In genomic region chr2:222615320-222615719, GRCh38 we compare ENCODE assay signal across 26 cellular contexts. TPM values are rescaled to one million over a fixed set of nuclear protein-coding genes. Genes with fewer than 3 reads are reported as not detected.
A peak's percentile ranks its signal among the peaks of the same experiment; 100 is the strongest.
DNase-seq lines count a peak whose midpoint lies in the region; ATAC-seq and TF ChIP-seq lines count a peak whose summit lies in the region.
"Had no signal": no experiment of that assay in that cellular context is flagged by ENCODE, and none has a peak within 500 bp of the region (broad histone marks: within the 10 kb centered on the region; RNA-seq: fewer than 3 reads in every experiment).

No MANE protein-coding gene starts in this region.

- H3K27me3 Mint-ChIP-seq in stimulated activated naive CD8-positive, alpha-beta T cell treated with anti-CD3 and anti-CD28 coated beads, Interleukin-15, Interleukin-2, amounts not matched to agents 100 ng/mL and 50 ng/mL, for 24 hours = no peaks in the 10 kb centered on the region
- H3K27me3 Mint-ChIP-seq in WTC11 (ENCODE audit: low read depth) = no peaks in the 10 kb centered on the region
- H3K27me3 Mint-ChIP-seq: B cell; CD8-positive, alpha-beta memory T cell had no signal

- POLR2A ChIA-PET in WTC11 (lab: Charles Lee) = no interaction called here

- peaks cover 2% of the 10 kb centered on the region for H3K4me1 Mint-ChIP-seq in stimulated activated naive CD8-positive, alpha-beta T cell treated with anti-CD3 and anti-CD28 coated beads, Interleukin-15, Interleukin-2, amounts not matched to agents 100 ng/mL and 50 ng/mL, for 24 hours (ENCODE audit: low read depth)
- peaks cover 5% of the 10 kb centered on the region; the same call in 1 of the 2 replicates for H3K4me1 Mint-ChIP-seq in WTC11
- H3K4me1 Mint-ChIP-seq: B cell had no signal

- no peaks in the 10 kb centered on the region for H3K9me3 Mint-ChIP-seq in stimulated activated naive CD8-positive, alpha-beta T cell treated with anti-CD3 and anti-CD28 coated beads, Interleukin-15, Interleukin-2, amounts not matched to agents 100 ng/mL and 50 ng/mL, for 24 hours
- no peaks in the 10 kb centered on the region for H3K9me3 Mint-ChIP-seq in WTC11
- H3K9me3 Mint-ChIP-seq: CD8-positive, alpha-beta memory T cell had no signal

- no peak for DNase-seq in stimulated activated naive CD8-positive, alpha-beta T cell treated with anti-CD3 and anti-CD28 coated beads, Interleukin-15, Interleukin-2, amounts not matched to agents 100 U/mL and 50 U/mL, for 24 hours
- DNase-seq in WTC11 (ENCODE audit: low spot score) (no peak), iPS-NIHi7 (ENCODE audit: extremely low spot score) (peak; percentile 12), AML-193 (lab: John Stamatoyannopoulos, UW) (no peak)
- DNase-seq: CD8-positive, alpha-beta memory T cell; DMS 273 treated with DMSO at 0.1 percent for 48 hours; DMS79; EL; GDM1; GOT3; NCI-H1092; NCI-H1417 treated with DMSO at 0.1 percent for 48 hours; NCI-H1694 treated with DMSO at 0.1 percent for 48 hours; NCI-H2081; NCI-H2227 treated with DMSO at 0.1 percent for 48 hours; NCI-H510A; NCI-H69; SHP77 had no signal

- H3K4me3 Mint-ChIP-seq in stimulated activated naive CD8-positive, alpha-beta T cell treated with anti-CD3 and anti-CD28 coated beads, Interleukin-15, Interleukin-2, amounts not matched to agents 100 ng/mL and 50 ng/mL, for 24 hours = no peak overlapping the region
- no peak overlapping the region for H3K4me3 Mint-ChIP-seq in WTC11
- H3K4me3 Mint-ChIP-seq: B cell; CD8-positive, alpha-beta memory T cell had no signal

- TF ChIP-seq CTCF in WTC11 (IDR thresholded peaks at IDR 0.05) = no peak

- H3K27ac Mint-ChIP-seq in stimulated activated naive CD8-positive, alpha-beta T cell treated with anti-CD3 and anti-CD28 coated beads, Interleukin-15, Interleukin-2, amounts not matched to agents 100 ng/mL and 50 ng/mL, for 24 hours = peak overlapping the region; percentile 61
- no peak overlapping the region for H3K27ac Mint-ChIP-seq in WTC11
- H3K27ac Mint-ChIP-seq: B cell had no signal

- ATAC-seq in stimulated activated naive CD8-positive, alpha-beta T cell treated with anti-CD3 and anti-CD28 coated beads, Interleukin-15, Interleukin-2, amounts not matched to agents 100 U/mL and 50 U/mL, for 24 hours = no peak
- peak; percentile 51 for ATAC-seq in WTC11
- ATAC-seq in HG02588 (IDR thresholded peaks at IDR 0.05; ENCODE audit: unreplicated experiment) = no peak
- no peak for ATAC-seq in HG02642 (IDR thresholded peaks at IDR 0.05; ENCODE audit: poor library complexity, unreplicated experiment)
- ATAC-seq: GM12878, HCT116, Panc1 had no signal

- peaks cover 57% of the 10 kb centered on the region for H3K36me3 Mint-ChIP-seq in stimulated activated naive CD8-positive, alpha-beta T cell treated with anti-CD3 and anti-CD28 coated beads, Interleukin-15, Interleukin-2, amounts not matched to agents 100 ng/mL and 50 ng/mL, for 24 hours (ENCODE audit: low read depth)
- H3K36me3 Mint-ChIP-seq in WTC11 = peaks cover 30% of the 10 kb centered on the region

- CTCF ChIA-PET in WTC11 (lab: Charles Lee) = interaction anchor here (1.3 kb wide), 1 partner anchor 577 kb away, joined by 5 read pairs; no protein-coding TSS in a partner anchor

TF ChIP-seq in WTC11, 78 proteins besides CTCF, POLR2A, EP300 and RAD21:
- no peak for TF ChIP-seq FOXK1 (CRISPR knock-in tag; IDR thresholded peaks at IDR 0.05)
- no peak for TF ChIP-seq FOXP1 (CRISPR knock-in tag; IDR thresholded peaks at IDR 0.05; ENCODE audit: borderline replicate concordance)
- no peak for TF ChIP-seq ZNF416 (CRISPR knock-in tag; IDR thresholded peaks at IDR 0.05)
- TF ChIP-seq CDX4 (CRISPR knock-in tag; IDR thresholded peaks at IDR 0.05; ENCODE audit: borderline replicate concordance) = no peak
- no peak for TF ChIP-seq ELF4 (CRISPR knock-in tag; IDR thresholded peaks at IDR 0.05; ENCODE audit: low read depth)
- no peak for TF ChIP-seq ZNF317 (CRISPR knock-in tag; IDR thresholded peaks at IDR 0.05; ENCODE audit: borderline replicate concordance, low read depth)
- TF ChIP-seq RORB (CRISPR knock-in tag; IDR thresholded peaks at IDR 0.05) = no peak
- TF ChIP-seq EMX1 (CRISPR knock-in tag; IDR thresholded peaks at IDR 0.05) = no peak
- no peak for TF ChIP-seq ZNF396 (CRISPR knock-in tag; IDR thresholded peaks at IDR 0.05; ENCODE audit: borderline replicate concordance)
- TF ChIP-seq TCF7 (CRISPR knock-in tag; IDR thresholded peaks at IDR 0.05; ENCODE audit: low read depth) = no peak
- no peak for TF ChIP-seq ZNF232 (CRISPR knock-in tag; IDR thresholded peaks at IDR 0.05)
- no peak for TF ChIP-seq ARID4B (CRISPR knock-in tag; IDR thresholded peaks at IDR 0.05; ENCODE audit: borderline replicate concordance)
- TF ChIP-seq SMAD3 (CRISPR knock-in tag; IDR thresholded peaks at IDR 0.05; ENCODE audit: borderline replicate concordance) = no peak

RNA-seq across cellular contexts. Expression of gene FARSB, which starts 40.6 kb away (rescaled TPM):
- total RNA-seq in WTC11 (2021) = 26.8 to 31.0 TPM (median 27.2 TPM) in 3 replicates

RNA-seq across cellular contexts. Expression of gene MOGAT1, which starts 56.1 kb away (rescaled TPM):
- 0.62 to 1.2 TPM (median 0.72 TPM) in 3 replicates for total RNA-seq in WTC11 (2021)
- total RNA-seq: A673; B cell; CD8-positive, alpha-beta memory T cell; GM12878 had no signal
